ENCODE assay signal across 8 cellular contexts in genomic region chr16:11052080-11052808, GRCh38.
DNase-seq lines count a peak whose midpoint lies in the region; TF ChIP-seq lines count a peak whose summit lies in the region.

No MANE protein-coding gene starts in this region.

- H3K4me3 ChIP-seq in HL-60 (replicated peaks; ENCODE audit: insufficient read depth, low read length): no peak overlapping the region

- peak overlapping the region; percentile 48 for H3K27ac ChIP-seq in HL-60 (replicated peaks)

- DNase-seq in activated CD8-positive, alpha-beta memory T cell treated with anti-CD3 and anti-CD28 coated beads for 24 hours: peak; percentile 89
- DNase-seq in activated CD8-positive, alpha-beta memory T cell treated with anti-CD3 and anti-CD28 coated beads, Interleukin-2, amount 50 U/mL, for 4 hours: no peak
- DNase-seq in HL-60 (ENCODE audit: low read depth in 1 of 2, low spot score in 1 of 2) (peak; percentile 85 to 93), activated T-helper 1 cell treated with Interleukin-2 at 50 U/mL for 16 hours (ENCODE audit: low read depth) (peak; percentile 14), NCI-H526 (lab: John Stamatoyannopoulos, UW) (no peak), DMS153 (lab: John Stamatoyannopoulos, UW) (no peak), AG08396 (ENCODE audit: low spot score) (no peak)
- peak; percentile 68 to 76 for DNase-seq in stimulated activated CD4-positive, alpha-beta T cell treated with anti-CD3 and anti-CD28 coated beads, Interleukin-4, amount 100 ng/mL, for 48 hours (ENCODE audit: low read depth in 2 of 2)

- TF ChIP-seq CTCF in HL-60 (IDR thresholded peaks at IDR 0.05; ENCODE audit: insufficient read depth, low read length): no peak

- H3K27me3 ChIP-seq in HL-60 (ENCODE audit: insufficient read depth, poor library complexity, severe bottlenecking): no peaks in the 10 kb centered on the region

Comparison
In these comparisons a context has a peak if more than half of its experiments do, and no peak if none do; other contexts are left out.
1. DNase-seq: peak in activated CD8-positive, alpha-beta memory T cell treated with anti-CD3 and anti-CD28 coated beads for 24 hours (single experiment), HL-60 (2 of 2), activated T-helper 1 cell treated with Interleukin-2 at 50 U/mL for 16 hours (single experiment) and stimulated activated CD4-positive, alpha-beta T cell treated with anti-CD3 and anti-CD28 coated beads, Interleukin-4, amount 100 ng/mL, for 48 hours (2 of 2); none in activated CD8-positive, alpha-beta memory T cell treated with anti-CD3 and anti-CD28 coated beads, Interleukin-2, amount 50 U/mL, for 4 hours (single experiment), NCI-H526 (0 of 2), DMS153 (single experiment) and AG08396 (single experiment).